Comparison of ENCODE assay signal across 17 cellular contexts in the genomic region with DNA sequence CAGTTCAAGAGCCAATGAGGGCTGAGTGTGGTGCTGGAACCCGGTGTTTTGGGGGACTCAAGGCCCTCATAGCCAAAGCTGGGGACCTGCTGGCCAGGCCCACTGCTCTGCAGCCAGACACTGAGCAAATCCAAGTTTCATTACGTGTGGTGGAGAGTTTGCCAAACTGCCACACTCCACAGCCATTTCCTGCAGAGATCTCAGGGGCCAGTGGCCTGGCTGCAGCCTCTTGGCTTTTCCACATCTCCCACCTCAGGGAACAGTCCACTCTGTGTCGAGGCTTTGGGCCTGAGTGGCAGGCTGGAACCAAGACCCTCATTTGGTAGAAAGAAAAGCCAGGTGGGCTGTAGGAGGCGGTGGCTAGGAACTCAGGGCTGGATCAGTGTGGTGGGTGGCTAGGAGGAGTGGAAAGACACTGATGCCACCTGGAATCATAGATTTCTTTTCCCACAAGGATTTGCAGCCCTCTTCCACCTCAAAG. TPM values are rescaled to one million over a fixed set of nuclear protein-coding genes. Genes with fewer than 3 reads are reported as not detected.
A peak's percentile ranks its signal among the peaks of the same experiment; 100 is the strongest.
DNase-seq lines count a peak whose midpoint lies in the region; TF ChIP-seq lines count a peak whose summit lies in the region.
"Had no signal": no experiment of that assay in that cellular context is flagged by ENCODE, and none has a peak within 500 bp of the region (broad histone marks: within the 10 kb centered on the region; RNA-seq: fewer than 3 reads in every experiment).

No MANE protein-coding gene starts in this region.

- DNase-seq in activated naive CD4-positive, alpha-beta T cell treated with Interleukin-2 at 50 U/mL for 16 hours, result peak; percentile 1
- no peak for DNase-seq in activated naive CD4-positive, alpha-beta T cell treated with anti-CD3 and anti-CD28 coated beads for 36 hours
- DNase-seq in coronary artery (ENCODE audit: low spot score) (peak; percentile 60), osteoblast (ENCODE audit: insufficient read length, low spot score, missing footprints) (peak; percentile 93), uterus (peak; percentile 43 to 47), KG1 (lab: John Stamatoyannopoulos, UW) (no peak), NCI-H2081 (lab: John Stamatoyannopoulos, UW) (no peak), GM13976 (ENCODE audit: low spot score) (no peak)
- DNase-seq: central memory CD4-positive, alpha-beta T cell; NCI-H1105 treated with DMSO at 0.1 percent for 48 hours; NCI-H345; psoas muscle; stimulated activated CD4-positive, alpha-beta T cell treated with anti-CD3 and anti-CD28 coated beads, Interleukin-1b, Interleukin-23, amount 100 ng/mL, for 48 hours; thyroid gland had no signal

- in situ Hi-C loops in GM13976 (cut with MboI; ENCODE audit: low sequenced_read_pairs, unreplicated experiment), result no loop called here

- H3K9me3 Mint-ChIP-seq in activated naive CD4-positive, alpha-beta T cell treated with anti-CD3 and anti-CD28 coated beads for 36 hours, result no peaks in the 10 kb centered on the region

- H3K4me1 Mint-ChIP-seq in activated naive CD4-positive, alpha-beta T cell treated with anti-CD3 and anti-CD28 coated beads for 36 hours (ENCODE audit: low read depth), result peaks cover 20% of the 10 kb centered on the region

- H2AFZ ChIP-seq in osteoblast (ENCODE audit: low read length), result no peak overlapping the region

- TF ChIP-seq CTCF in coronary artery (IDR thresholded peaks at IDR 0.05) (no peak), osteoblast (IDR thresholded peaks at IDR 0.05; ENCODE audit: extremely low read depth, low read depth, low read length) (no peak), uterus (IDR thresholded peaks at IDR 0.05) (no peak), GM13976 (IDR thresholded peaks at IDR 0.05; ENCODE audit: borderline replicate concordance, control extremely low read depth, extremely low read depth, insufficient read depth, missing control alignments) (no peak)

- H3K27me3 Mint-ChIP-seq in activated naive CD4-positive, alpha-beta T cell treated with anti-CD3 and anti-CD28 coated beads for 36 hours (ENCODE audit: low read depth), result peaks cover 73% of the 10 kb centered on the region

- H3K9me3 ChIP-seq in osteoblast (ENCODE audit: low read depth, low read length), result no peaks in the 10 kb centered on the region
- H3K9me3 ChIP-seq in uterus, result no peaks in the 10 kb centered on the region
- H3K9me3 ChIP-seq: gastroesophageal sphincter, psoas muscle, thyroid gland had no signal

- CTCF ChIA-PET in activated naive CD4-positive, alpha-beta T cell treated with anti-CD3 and anti-CD28 coated beads for 36 hours (lab: Charles Lee), result interaction anchor here (1.0 to 1.4 kb wide), 2 partner anchors 17 to 23 kb away, joined by 3 read pairs; no protein-coding TSS in a partner anchor

- no peaks in the 10 kb centered on the region for H3K36me3 Mint-ChIP-seq in activated naive CD4-positive, alpha-beta T cell treated with anti-CD3 and anti-CD28 coated beads for 36 hours (ENCODE audit: low read depth)

- no peak overlapping the region for H3K4me3 Mint-ChIP-seq in activated naive CD4-positive, alpha-beta T cell treated with anti-CD3 and anti-CD28 coated beads for 36 hours

- H3K27ac ChIP-seq in coronary artery (no peak overlapping the region), osteoblast (ENCODE audit: low read depth, low read length) (peak overlapping the region; percentile 95), uterus (peak overlapping the region; percentile 94 to 96)
- H3K27ac ChIP-seq: gastroesophageal sphincter, psoas muscle, thyroid gland had no signal

- H3K4me2 ChIP-seq in osteoblast (ENCODE audit: insufficient read depth, low read length), result peak overlapping the region; percentile 96

- H3K4me1 ChIP-seq in osteoblast (ENCODE audit: insufficient read depth, low read length), result peaks cover 54% of the 10 kb centered on the region
- H3K4me1 ChIP-seq in uterus, result no peaks in the 10 kb centered on the region

- H3K4me3 ChIP-seq in coronary artery (no peak overlapping the region), osteoblast (ENCODE audit: insufficient read depth, low read length) (peak overlapping the region; percentile 92), uterus (peak overlapping the region; percentile 56 to 79)
- H3K4me3 ChIP-seq: gastroesophageal sphincter, psoas muscle, thyroid gland had no signal

- H4K20me1 ChIP-seq in osteoblast (ENCODE audit: insufficient read depth, low read length), result no peaks in the 10 kb centered on the region

- H3K36me3 ChIP-seq in osteoblast (ENCODE audit: insufficient read depth, low read length) (peaks cover 8% of the 10 kb centered on the region), uterus (no peaks in the 10 kb centered on the region)
- H3K36me3 ChIP-seq: gastroesophageal sphincter, thyroid gland had no signal

- H3K27me3 ChIP-seq in osteoblast (ENCODE audit: insufficient read depth, low read length) (no peaks in the 10 kb centered on the region), uterus (no peaks in the 10 kb centered on the region)

- intact Hi-C loops in activated naive CD4-positive, alpha-beta T cell treated with anti-CD3 and anti-CD28 coated beads for 36 hours (cut with micrococcal nuclease), result no loop called here
- intact Hi-C loops in uterus (cut with DNase I; ENCODE audit: low total_unique reads), result loop anchor here (5.0 kb wide), 1 partner anchor 1325 kb away; no protein-coding TSS in a partner anchor

- peaks cover 96% of the 10 kb centered on the region for H3K79me2 ChIP-seq in osteoblast (ENCODE audit: insufficient read depth, low read length)

- TF ChIP-seq POLR2A in uterus (IDR thresholded peaks at IDR 0.05), result no peak

- H3K27ac Mint-ChIP-seq in activated naive CD4-positive, alpha-beta T cell treated with anti-CD3 and anti-CD28 coated beads for 36 hours, result no peak overlapping the region

RNA-seq across cellular contexts. Expression of gene HOXA11, which starts 3.2 kb away (rescaled TPM):
- total RNA-seq in activated naive CD4-positive, alpha-beta T cell treated with anti-CD3 and anti-CD28 coated beads for 36 hours, result not detected
- total RNA-seq in osteoblast (14.4 and 15.2 TPM in 2 replicates), uterus (10 to 100 TPM; 32.4 to 82.0 (median 57.8) TPM)
- total RNA-seq: A673, mononuclear cell, thyroid gland had no signal

RNA-seq across cellular contexts. Expression of gene HOXA10, which starts 7.7 kb away (rescaled TPM):
- not detected for total RNA-seq in activated naive CD4-positive, alpha-beta T cell treated with anti-CD3 and anti-CD28 coated beads for 36 hours
- 32.1 and 43.1 TPM in 2 replicates for total RNA-seq in osteoblast
- total RNA-seq in uterus, result 100 to 1,000 TPM in 1 of 4 donors, 10 to 100 TPM in 3; 50.0 to 114 (median 69.0) TPM
- total RNA-seq: A673 had no signal

RNA-seq across cellular contexts. Expression of gene HOXA9, which starts 16.5 kb away (rescaled TPM):
- total RNA-seq in activated naive CD4-positive, alpha-beta T cell treated with anti-CD3 and anti-CD28 coated beads for 36 hours, result not detected
- total RNA-seq in osteoblast, result 15.3 and 19.5 TPM in 2 replicates
- total RNA-seq in uterus, result 10 to 100 TPM in 3 of 4 donors, 1 to 10 TPM in 1; 2.3 to 26.4 (median 22.4) TPM
- total RNA-seq: A673 had no signal

RNA-seq across cellular contexts. Expression of gene HOXA13, which starts 18.1 kb away (rescaled TPM):
- not detected for total RNA-seq in activated naive CD4-positive, alpha-beta T cell treated with anti-CD3 and anti-CD28 coated beads for 36 hours
- total RNA-seq in osteoblast (6.2 and 8.0 TPM in 2 replicates), uterus (10 to 100 TPM in 1 of 4 donors, 1 to 10 TPM in 1, under 1 TPM in 2; 0.40 to 27.5 (median 1.1) TPM)
- total RNA-seq: A673, thyroid gland had no signal

RNA-seq across cellular contexts. Expression of gene HOXA7, which starts 25.4 kb away (rescaled TPM):
- total RNA-seq in activated naive CD4-positive, alpha-beta T cell treated with anti-CD3 and anti-CD28 coated beads for 36 hours, result not detected
- total RNA-seq in osteoblast (3.6 and 4.4 TPM in 2 replicates), uterus (1 to 10 TPM in 3 of 4 donors, under 1 TPM in 1; 0.26 to 9.1 (median 5.2) TPM)

Comparison
In these comparisons a context has a peak if more than half of its experiments do, and no peak if none do; other contexts are left out.
1. DNase-seq: peak in activated naive CD4-positive, alpha-beta T cell treated with Interleukin-2 at 50 U/mL for 16 hours (single experiment), coronary artery (single experiment), osteoblast (single experiment) and uterus (2 of 2); none in activated naive CD4-positive, alpha-beta T cell treated with anti-CD3 and anti-CD28 coated beads for 36 hours (single experiment), KG1 (single experiment), NCI-H2081 (0 of 2) and GM13976 (single experiment).
2. H3K27ac ChIP-seq: peak in osteoblast (single experiment) and uterus (2 of 2); none in coronary artery (0 of 2).
3. RNA of gene HOXA11, which starts 3.2 kb away (total RNA-seq): 32.4 to 82.0 TPM in uterus and 14.4 to 15.2 TPM in osteoblast; not detected in activated naive CD4-positive, alpha-beta T cell treated with anti-CD3 and anti-CD28 coated beads for 36 hours; every median in the first group is over 10 times any median in the second.
4. RNA of gene HOXA10, which starts 7.7 kb away (total RNA-seq): 50.0 to 114 TPM in uterus and 32.1 to 43.1 TPM in osteoblast; not detected in activated naive CD4-positive, alpha-beta T cell treated with anti-CD3 and anti-CD28 coated beads for 36 hours; every median in the first group is over 10 times any median in the second.